26 cellular contexts compared by ENCODE assay signal in the genomic region with DNA sequence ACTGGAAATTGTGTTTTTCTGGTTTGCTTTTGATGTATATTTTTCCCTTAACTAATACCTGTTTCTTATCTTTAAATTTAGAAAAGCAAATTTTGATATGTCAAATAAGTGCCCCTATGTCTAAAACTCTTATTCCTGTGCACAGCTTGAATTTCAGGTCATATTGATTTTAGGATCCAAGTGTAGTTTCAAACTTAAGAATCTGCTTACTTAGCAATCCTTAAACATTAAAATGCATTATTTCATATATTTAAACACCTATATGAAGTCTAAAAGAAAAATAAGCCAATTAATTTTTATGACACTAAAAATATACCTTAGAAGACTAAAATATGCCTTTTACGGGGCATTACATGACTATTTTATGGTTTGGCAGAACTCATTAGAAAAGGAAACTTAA.
"Had no signal": no experiment of that assay in that cellular context is flagged by ENCODE, and none has a peak within 500 bp of the region (broad histone marks: within the 10 kb centered on the region; RNA-seq: fewer than 3 reads in every experiment).

No MANE protein-coding gene starts in this region.

- H3K9me3 ChIP-seq: stomach, suprapubic skin, testis, thoracic aorta, thyroid gland, tibial artery, tibial nerve, transverse colon, upper lobe of left lung, upper lobe of right lung, uterus, vagina had no signal

- H3K27me3 ChIP-seq: stomach, suprapubic skin, testis, thyroid gland, tibial artery, tibial nerve, transverse colon, upper lobe of left lung, upper lobe of right lung, uterus, vagina had no signal

- H3K4me3 ChIP-seq: stomach, suprapubic skin, testis, thoracic aorta, thyroid gland, tibial artery, tibial nerve, transverse colon, upper lobe of left lung, upper lobe of right lung, uterus, vagina had no signal

- H3K4me1 ChIP-seq: stomach, suprapubic skin, testis, thyroid gland, tibial artery, tibial nerve, transverse colon, upper lobe of left lung, upper lobe of right lung, uterus, vagina had no signal

- FAIRE-seq: urothelium cell line had no signal

- H3K27ac ChIP-seq: stomach, suprapubic skin, testis, thoracic aorta, thyroid gland, tibial artery, tibial nerve, transverse colon, upper lobe of left lung, upper lobe of right lung, uterus, vagina had no signal

- ATAC-seq: stimulated activated effector memory CD8-positive, alpha-beta T cell treated with anti-CD3 and anti-CD28 coated beads, Interleukin-12 subunit alpha, Interleukin-12 subunit beta, amount 100 ng/mL, for 72 hours; stimulated activated memory B cell treated with anti-CD40 and anti-IgM and Interleukin-4, amounts not matched to agents 10 μg/mL and 1 μg/mL and 100 μg/mL, for 72 hours; stimulated activated naive B cell treated with anti-CD40 and anti-IgM and Interleukin-4, amounts not matched to agents 10 μg/mL and 1 μg/mL and 100 μg/mL, for 72 hours; stimulated activated naive CD8-positive, alpha-beta T cell treated with anti-CD3 and anti-CD28 coated beads, Interleukin-15, amount 100 ng/mL, for 72 hours; stimulated activated naive CD8-positive, alpha-beta T cell treated with anti-CD3 and anti-CD28 coated beads, Interleukin-15, Interleukin-2, amounts not matched to agents 100 U/mL and 50 U/mL, for 24 hours; upper lobe of right lung had no signal

- DNase-seq: stimulated activated CD4-positive, alpha-beta T cell treated with anti-CD3 and anti-CD28 coated beads, Interleukin-2, amount 100 ng/mL, for 48 hours; stimulated activated CD4-positive, alpha-beta T cell treated with anti-CD3 and anti-CD28 coated beads, Interleukin-4, amount 100 ng/mL, for 1 hour; stimulated activated CD4-positive, alpha-beta T cell treated with anti-CD3 and anti-CD28 coated beads, Interleukin-4, amount 100 ng/mL, for 24 hours; stimulated activated CD4-positive, alpha-beta T cell treated with anti-CD3 and anti-CD28 coated beads, Interleukin-4, amount 100 ng/mL, for 4 hours; stimulated activated CD8-positive, alpha-beta memory T cell treated with anti-CD3 and anti-CD28 coated beads, Interleukin-4, amount 100 ng/mL, for 48 hours; stimulated activated naive B cell treated with anti-CD40 and anti-IgM and Interleukin-4, amounts not matched to agents 10 μg/mL and 1 μg/mL and 100 μg/mL, for 72 hours; stimulated activated naive CD4-positive, alpha-beta T cell; stimulated activated naive CD4-positive, alpha-beta T cell treated with Interleukin-2 at 50 U/mL for 16 hours; stimulated activated naive CD8-positive, alpha-beta T cell treated with anti-CD3 and anti-CD28 coated beads, Interleukin-15, amount 100 ng/mL, for 72 hours; stimulated activated naive CD8-positive, alpha-beta T cell treated with anti-CD3 and anti-CD28 coated beads, Interleukin-15, Interleukin-2, amounts not matched to agents 100 U/mL and 50 U/mL, for 24 hours; stomach; substantia nigra; testis; thyroid gland; tibial artery; transverse colon; upper lobe of left lung; upper lobe of right lung; uterus had no signal

- H3K36me3 ChIP-seq: suprapubic skin, thoracic aorta, upper lobe of right lung, uterus, vagina had no signal
